8 cellular contexts compared by ENCODE assay signal in the genomic region with DNA sequence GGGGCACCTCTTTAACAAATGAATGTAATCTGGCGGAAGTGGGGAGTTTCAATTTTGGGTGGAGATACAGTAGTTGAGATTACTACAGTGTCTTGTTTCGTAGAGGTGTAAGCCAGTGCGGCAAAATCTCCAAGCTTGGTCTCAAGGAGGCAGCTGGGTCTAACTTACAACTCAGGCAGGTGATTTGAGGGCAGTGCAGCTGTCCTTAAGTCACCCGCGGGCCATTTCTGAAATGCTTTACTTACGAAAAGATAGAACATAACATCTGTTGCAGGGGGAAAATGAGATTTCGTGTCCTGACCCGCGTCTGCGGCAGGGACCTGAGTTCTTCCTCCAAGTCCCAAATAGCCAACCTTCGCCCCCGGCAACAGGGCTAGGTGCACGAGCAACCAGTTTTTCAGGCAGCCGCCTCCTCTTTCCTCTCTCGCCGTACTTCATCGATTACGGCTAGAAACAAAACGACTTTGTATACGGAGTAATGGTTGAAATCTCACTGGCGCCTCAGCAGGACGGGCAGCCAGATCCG. TPM values are rescaled to one million over a fixed set of nuclear protein-coding genes. Genes with fewer than 3 reads are reported as not detected.
DNase-seq lines count a peak whose midpoint lies in the region; ATAC-seq and TF ChIP-seq lines count a peak whose summit lies in the region.

No MANE protein-coding gene starts in this region.

- H3K9me3 Mint-ChIP-seq in endodermal cell, result no peaks in the 10 kb centered on the region

- H3K9ac ChIP-seq in DND-41 (ENCODE audit: low read depth, low read length) (peak overlapping the region; percentile 97), endodermal cell (ENCODE audit: extremely low read depth, low read length, poor library complexity, severe bottlenecking) (peak overlapping the region; percentile 75)

- H3K9me3 ChIP-seq in DND-41 (ENCODE audit: insufficient read depth, low read length, severe bottlenecking), result no peaks in the 10 kb centered on the region
- no peaks in the 10 kb centered on the region for H3K9me3 ChIP-seq in endodermal cell (ENCODE audit: control insufficient read depth, low read length)

- peak overlapping the region; percentile 97 for H3K27ac ChIP-seq in DND-41 (ENCODE audit: low read length)
- no peak overlapping the region for H3K27ac ChIP-seq in endodermal cell (ENCODE audit: low read depth, low read length)

- peak overlapping the region; percentile 99 for H2AFZ ChIP-seq in DND-41 (ENCODE audit: low read depth, low read length)

- DNase-seq in DND-41 (no peak), RPMI7951 (ENCODE audit: low read depth) (peak; percentile 41), endodermal cell (no peak), myocyte (ENCODE audit: low read depth) (peak; percentile 85), glomerular visceral epithelial cell (ENCODE audit: extremely low spot score) (no peak), foreskin melanocyte (no peak)

- peaks cover 8% of the 10 kb centered on the region; the same call in 1 of the 2 replicates for H4K20me1 ChIP-seq in DND-41 (ENCODE audit: insufficient read depth, low read length)

- H3K27me3 Mint-ChIP-seq in endodermal cell (ENCODE audit: insufficient read depth), result no peaks in the 10 kb centered on the region

- TF ChIP-seq CTCF in DND-41 (IDR thresholded peaks at IDR 0.05; ENCODE audit: borderline replicate concordance, extremely low read depth, low read length, poor library complexity, severe bottlenecking), result no peak
- no peak for TF ChIP-seq CTCF in endodermal cell (conservative IDR thresholded peaks at IDR 0.05)

- H3K4me1 Mint-ChIP-seq in endodermal cell, result peaks cover 24% of the 10 kb centered on the region

- peaks cover 4% of the 10 kb centered on the region for H3K36me3 Mint-ChIP-seq in endodermal cell (ENCODE audit: low read depth)

- H3K27me3 ChIP-seq in DND-41 (ENCODE audit: insufficient read depth, low read length, poor library complexity), result no peaks in the 10 kb centered on the region
- H3K27me3 ChIP-seq in endodermal cell (ENCODE audit: control insufficient read depth, insufficient read depth, low read length, poor library complexity, severe bottlenecking), result no peaks in the 10 kb centered on the region

- peak overlapping the region; percentile 97 for H3K27ac Mint-ChIP-seq in endodermal cell

- peaks cover 43% of the 10 kb centered on the region for H3K79me2 ChIP-seq in DND-41 (ENCODE audit: insufficient read depth, low read length)

- ATAC-seq in DND-41 (ENCODE audit: insufficient read depth, low read depth) (peak; percentile 37), GM19351 (IDR thresholded peaks at IDR 0.05; ENCODE audit: unreplicated experiment) (peak; percentile 40), HG03196 (IDR thresholded peaks at IDR 0.05; ENCODE audit: unreplicated experiment) (peak; percentile 23)

- peak overlapping the region; percentile 87 for H3K4me3 Mint-ChIP-seq in endodermal cell

- H3K4me1 ChIP-seq in DND-41 (ENCODE audit: insufficient read depth, low read length) (peaks cover 25% of the 10 kb centered on the region), endodermal cell (ENCODE audit: control insufficient read depth, insufficient read depth, low read length) (no peaks in the 10 kb centered on the region)

- H3K36me3 ChIP-seq in DND-41 (ENCODE audit: insufficient read depth, low read length) (peaks cover 12% of the 10 kb centered on the region), endodermal cell (ENCODE audit: control insufficient read depth, insufficient read depth, low read length) (peaks cover 9% of the 10 kb centered on the region)

- H3K4me2 ChIP-seq in DND-41 (ENCODE audit: insufficient read depth, low read length), result peak overlapping the region; percentile 64

- WGBS in endodermal cell (ENCODE audit: insufficient coverage in 1 of 2, insufficient read length in 1 of 2), 2 experiments, result 3 to 4% methylated on average over 17 to 23 of the region's 23 CpGs

- H3K4me3 ChIP-seq in DND-41 (ENCODE audit: low read depth in 1 of 2, low read length in 2 of 2), result peak overlapping the region; percentile 62 to 88
- H3K4me3 ChIP-seq in endodermal cell (ENCODE audit: low read length), result peak overlapping the region; percentile 93

RNA-seq across cellular contexts. Expression of gene SMIM13, which starts 0.5 kb away (rescaled TPM):
- 13.1 and 16.6 TPM in 2 replicates for total RNA-seq in RPMI7951 (2014; rRNA removed; shearing (Covaris generic))
- total RNA-seq in endodermal cell (10 to 100 TPM; 12.2 TPM), myocyte (20.0 TPM in 2 replicates)
- polyA plus RNA-seq in endodermal cell (2013, experiment 1 of 2), result 13.0 TPM
- polyA plus RNA-seq in endodermal cell (2013, experiment 2 of 2), result 12.5 TPM
- polyA plus RNA-seq in myocyte (2012), result 7.8 TPM

RNA-seq across cellular contexts. Expression of gene ERVFRD-1, which starts 18.4 kb away (rescaled TPM):
- not detected in 2 replicates for total RNA-seq in RPMI7951 (2014; rRNA removed; shearing (Covaris generic))
- not detected for total RNA-seq in endodermal cell
- not detected for polyA plus RNA-seq in endodermal cell (2013, experiment 1 of 2)
- polyA plus RNA-seq in endodermal cell (2013, experiment 2 of 2), result not detected
- total RNA-seq in myocyte, result not detected in 2 replicates
- 0.16 TPM for polyA plus RNA-seq in myocyte (2012)

RNA-seq across cellular contexts. Expression of gene ELOVL2, which starts 49.0 kb away (rescaled TPM):
- 0.59 and 1.2 TPM in 2 replicates for total RNA-seq in RPMI7951 (2014; rRNA removed; shearing (Covaris generic))
- total RNA-seq in endodermal cell, result 10 to 100 TPM in 1 of 2 donors, 1 to 10 TPM in 1; 7.3 to 14.1 TPM
- 13.2 TPM for polyA plus RNA-seq in endodermal cell (2013, experiment 1 of 2)
- 16.8 TPM for polyA plus RNA-seq in endodermal cell (2013, experiment 2 of 2)
- 0.05 TPM in 1 of 2 replicates, not detected in the other for total RNA-seq in myocyte
- 0.11 TPM for polyA plus RNA-seq in myocyte (2012)

Comparison
In these comparisons a context has a peak if more than half of its experiments do, and no peak if none do; other contexts are left out.
1. DNase-seq: peak in RPMI7951 (single experiment) and myocyte (single experiment); none in DND-41 (single experiment), endodermal cell (single experiment), glomerular visceral epithelial cell (single experiment) and foreskin melanocyte (single experiment).
2. Peak in every context shown above with its lines, with median percentiles within 50 percentile points of each other: ATAC-seq.